Comparison of ENCODE assay signal across 8 cellular contexts in the genomic region with DNA sequence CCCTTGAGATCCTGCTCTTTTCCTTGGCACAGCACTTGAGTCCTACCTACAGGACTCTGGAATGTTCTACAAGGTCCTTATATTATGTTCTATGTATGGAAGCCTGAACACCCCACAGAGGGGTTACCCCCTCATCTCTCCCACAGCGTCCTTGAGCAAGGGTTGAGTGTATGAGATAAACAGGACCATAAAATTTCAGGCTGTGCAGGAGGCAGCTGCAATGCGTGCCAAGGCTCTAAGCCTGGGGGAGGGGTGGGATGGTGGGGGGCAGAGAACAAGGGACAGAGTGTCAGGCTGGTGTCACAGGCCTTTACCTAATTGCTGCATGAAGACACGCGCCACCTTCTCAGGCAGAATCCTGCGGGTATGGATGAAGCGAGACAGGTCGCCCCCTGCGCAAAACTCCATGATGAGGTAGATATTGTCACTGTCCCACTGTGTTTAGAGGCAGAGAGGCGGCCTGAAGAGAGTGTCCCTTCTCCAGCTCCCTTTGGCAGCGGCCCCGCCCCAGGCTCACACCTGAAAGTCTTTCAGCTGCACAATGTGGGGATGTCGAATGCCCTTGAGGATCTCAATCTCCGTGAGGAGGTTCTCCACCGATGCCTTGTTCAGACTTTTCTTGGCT. TPM values are rescaled to one million over a fixed set of nuclear protein-coding genes. Genes with fewer than 3 reads are reported as not detected.
DNase-seq lines count a peak whose midpoint lies in the region; ATAC-seq, FAIRE-seq and TF ChIP-seq lines count a peak whose summit lies in the region.

No MANE protein-coding gene starts in this region.

- no peak for TF ChIP-seq CTCF in ascending aorta (IDR thresholded peaks at IDR 0.05)
- TF ChIP-seq CTCF in HepG2 (CRISPR knock-in tag; IDR thresholded peaks at IDR 0.05), result no peak
- no peak for TF ChIP-seq CTCF in tibial nerve (IDR thresholded peaks at IDR 0.05)

- peaks cover 15 to 23% of the 10 kb centered on the region in 2 donors for H3K36me3 ChIP-seq in ascending aorta
- peaks cover 6 to 17% of the 10 kb centered on the region in 2 experiments; a peak in 4 of 5 replicates for H3K36me3 ChIP-seq in HepG2 (replicated peaks in 1 of 2; ENCODE audit: control insufficient read depth in 1 of 2, insufficient read depth in 2 of 2, low read length in 2 of 2)
- peaks cover 0 to 66% (median 5%) of the 10 kb centered on the region in 3 donors for H3K36me3 ChIP-seq in tibial nerve

- intact Hi-C loops in activated naive CD4-positive, alpha-beta T cell treated with anti-CD3 and anti-CD28 coated beads for 36 hours (cut with micrococcal nuclease), result loop anchor here (2.0 to 10.0 kb wide), 5 partner anchors 61 to 377 kb away; a partner anchor contains a TSS
- intact Hi-C loops in ascending aorta (cut with DNase I), result loop anchor here (2.0 to 5.0 kb wide), 3 partner anchors 31 to 110 kb away; a partner anchor contains a TSS
- intact Hi-C loops in HepG2 (cut with micrococcal nuclease; ENCODE audit: unreplicated experiment), result loop anchor here (2.0 kb wide), 1 partner anchor 15 kb away; no protein-coding TSS in a partner anchor

- TSS peak; percentile 27 for BruUV-seq in HepG2 (replicated peaks; lab: Mats Ljungman, UMichigan)

- 94% methylated on average over 14 of the region's 14 CpGs for WGBS in HepG2 (ENCODE audit: low lambda C conversion rate)
- WGBS in tibial nerve, 2 donors, result 82 to 85% methylated on average over 14 of the region's 14 CpGs

- H3K4me3 ChIP-seq in ascending aorta, result peak overlapping the region; percentile 70 to 95
- peak overlapping the region in 2 of 3 experiments; percentile 80 to 84; a peak in 5 of 6 replicates for H3K4me3 ChIP-seq in HepG2 (replicated peaks in 1 of 3; ENCODE audit: insufficient read depth in 1 of 3, low read depth in 2 of 3, low read length in 3 of 3)
- peak overlapping the region; percentile 90 to 94 (median 91) for H3K4me3 ChIP-seq in tibial nerve

- H3K9me3 ChIP-seq in ascending aorta, result no peaks in the 10 kb centered on the region
- no peaks in the 10 kb centered on the region for H3K9me3 ChIP-seq in HepG2 (ENCODE audit: low read length)
- no peaks in the 10 kb centered on the region for H3K9me3 ChIP-seq in tibial nerve

- no peak for TF ChIP-seq POLR2A in HepG2 (IDR thresholded peaks at IDR 0.05; ENCODE audit: insufficient read depth in 1 of 2, low read depth in 2 of 2, low read length in 2 of 2)
- TF ChIP-seq POLR2A in tibial nerve (IDR thresholded peaks at IDR 0.05), result no peak

- no peak overlapping the region for H3K27ac Mint-ChIP-seq in activated naive CD4-positive, alpha-beta T cell treated with anti-CD3 and anti-CD28 coated beads for 36 hours

- H2AFZ ChIP-seq in HepG2 (ENCODE audit: low read length), result no peak overlapping the region

- no peaks in the 10 kb centered on the region for H4K20me1 ChIP-seq in HepG2 (ENCODE audit: insufficient read depth, low read length)

- ATAC-seq in HepG2, result no peak

- peaks cover 4 to 7% of the 10 kb centered on the region in 2 donors for H3K4me1 ChIP-seq in ascending aorta
- peaks cover 22% of the 10 kb centered on the region for H3K4me1 ChIP-seq in HepG2 (ENCODE audit: insufficient read depth, low read length)
- H3K4me1 ChIP-seq in tibial nerve, result peaks cover 0 to 29% (median 11%) of the 10 kb centered on the region in 4 donors

- POLR2A ChIA-PET in HepG2 (lab: Yijun Ruan, JAX), result interaction anchor here (0.6 to 1.0 kb wide), 5 partner anchors 16 to 60 kb away, joined by 3 to 7 read pairs (median 4); no protein-coding TSS in a partner anchor

- TF ChIP-seq RAD21 in HepG2 (CRISPR knock-in tag; IDR thresholded peaks at IDR 0.05), result no peak

- peaks cover 10% of the 10 kb centered on the region for H3K36me3 Mint-ChIP-seq in activated naive CD4-positive, alpha-beta T cell treated with anti-CD3 and anti-CD28 coated beads for 36 hours (ENCODE audit: low read depth)

- CTCF ChIA-PET in activated naive CD4-positive, alpha-beta T cell treated with anti-CD3 and anti-CD28 coated beads for 36 hours (lab: Charles Lee), result interaction anchor here (0.6 to 1.9 kb wide), 5 partner anchors 9 to 264 kb away, joined by 3 to 13 read pairs (median 7); no protein-coding TSS in a partner anchor
- CTCF ChIA-PET in HepG2 (lab: Yijun Ruan, JAX; ENCODE audit: low intra/inter-chr PET ratio, low total read pairs), result interaction anchor here (1.0 to 1.8 kb wide), 2 partner anchors 71 to 73 kb away, joined by 3 to 6 read pairs; no protein-coding TSS in a partner anchor

- peaks cover 44% of the 10 kb centered on the region for H3K4me1 Mint-ChIP-seq in activated naive CD4-positive, alpha-beta T cell treated with anti-CD3 and anti-CD28 coated beads for 36 hours (ENCODE audit: low read depth)

- H3K27ac ChIP-seq in ascending aorta, result peak overlapping the region in 1 of 2 donors; percentile 75
- no peak overlapping the region for H3K27ac ChIP-seq in HepG2 (ENCODE audit: extremely low read length, insufficient read depth, low read length)
- H3K27ac ChIP-seq in tibial nerve, result peak overlapping the region in 2 of 4 donors; percentile 92 to 94

- in situ Hi-C loops in HepG2 (cut with HindIII; ENCODE audit: extremely low pct_ligation_motif_present, low pct_unique_long_range_greater_than_20kb), result no loop called here

- FAIRE-seq in HepG2 (lab: Jason Lieb, UNC), result no peak

- no peaks in the 10 kb centered on the region for H3K27me3 ChIP-seq in ascending aorta
- H3K27me3 ChIP-seq in HepG2 (ENCODE audit: control insufficient read depth in 1 of 2, insufficient read depth in 2 of 2, low read length in 2 of 2), result no peaks in the 10 kb centered on the region
- H3K27me3 ChIP-seq in tibial nerve, result no peaks in the 10 kb centered on the region

- no peaks in the 10 kb centered on the region for H3K79me2 ChIP-seq in HepG2 (ENCODE audit: insufficient read depth, low read length)

- H3K9me3 Mint-ChIP-seq in activated naive CD4-positive, alpha-beta T cell treated with anti-CD3 and anti-CD28 coated beads for 36 hours, result no peaks in the 10 kb centered on the region

- no peaks in the 10 kb centered on the region for H3K27me3 Mint-ChIP-seq in activated naive CD4-positive, alpha-beta T cell treated with anti-CD3 and anti-CD28 coated beads for 36 hours (ENCODE audit: low read depth)

- TF ChIP-seq EP300 in HepG2 (IDR thresholded peaks at IDR 0.05; ENCODE audit: low read depth in 2 of 2, low read length in 2 of 2), result no peak
- TF ChIP-seq EP300 in HepG2 (CRISPR knock-in tag; IDR thresholded peaks at IDR 0.05; ENCODE audit: borderline replicate concordance), result no peak
- TF ChIP-seq EP300 in tibial nerve (IDR thresholded peaks at IDR 0.05), result no peak

- peak overlapping the region; percentile 86 for H3K4me3 Mint-ChIP-seq in activated naive CD4-positive, alpha-beta T cell treated with anti-CD3 and anti-CD28 coated beads for 36 hours

- peak overlapping the region; percentile 71; the same call in 1 of the 2 replicates for H3K9ac ChIP-seq in HepG2 (ENCODE audit: insufficient read depth, low read depth, low read length)

- H3K4me2 ChIP-seq in HepG2 (ENCODE audit: low read depth, low read length), result peak overlapping the region; percentile 89

- no peak for DNase-seq in activated naive CD4-positive, alpha-beta T cell treated with anti-CD3 and anti-CD28 coated beads for 36 hours
- DNase-seq in activated naive CD4-positive, alpha-beta T cell treated with Interleukin-2 at 50 U/mL for 16 hours, result no peak
- DNase-seq in ascending aorta (ENCODE audit: low spot score in 2 of 2) (no peak), HepG2 (ENCODE audit: low spot score) (no peak), tibial nerve (ENCODE audit: low spot score in 2 of 2) (no peak), NCI-H345 treated with DMSO at 0.1 percent for 48 hours (lab: John Stamatoyannopoulos, UW; ENCODE audit: unreplicated experiment) (no peak), NAMALWA (ENCODE audit: low spot score) (no peak), AG08396 (ENCODE audit: low spot score) (no peak)

RNA-seq across cellular contexts. Expression of a gene that starts 1.1 kb away (rescaled TPM):
- 10 to 100 TPM; 58.9 to 69.2 TPM for total RNA-seq in activated naive CD4-positive, alpha-beta T cell treated with anti-CD3 and anti-CD28 coated beads for 36 hours
- total RNA-seq in ascending aorta (54.0 TPM), HepG2 (2016; rRNA removed; fragmentation: Illumina TruSeq; extraction: Trizol) (8.2 and 15.2 TPM in 2 replicates), tibial nerve (10 to 100 TPM; 42.6 to 86.7 (median 48.9) TPM)
- total RNA-seq in HepG2 (2016; cell fraction: cytosol; rRNA removed; fragmentation: Illumina TruSeq; extraction: Trizol; ENCODE audit: low read depth), result 7.6 and 8.1 TPM in 2 replicates
- 8.9 and 14.6 TPM in 2 replicates for total RNA-seq in HepG2 (2016; cell fraction: insoluble cytoplasmic fraction; rRNA removed; fragmentation: Illumina TruSeq; extraction: Trizol)
- total RNA-seq in HepG2 (2016; cell fraction: membrane; rRNA removed; fragmentation: Illumina TruSeq; extraction: Trizol), result 17.8 and 17.9 TPM in 2 replicates
- 13.8 and 17.0 TPM in 2 replicates for total RNA-seq in HepG2 (2016; cell fraction: nucleus; rRNA removed; fragmentation: Illumina TruSeq; extraction: Trizol)
- 23.7 and 25.1 TPM in 2 replicates for polyA plus RNA-seq in HepG2 (2011; rRNA removed)
- 10.1 and 12.4 TPM in 2 replicates for polyA plus RNA-seq in HepG2 (2011; cell fraction: cytosol; rRNA removed)
- 149 and 163 TPM in 2 replicates for polyA plus RNA-seq in HepG2 (2011; cell fraction: nucleus; rRNA removed)
- polyA plus RNA-seq in HepG2 (2012), result 11.8 and 16.1 TPM in 2 replicates
- 9.7 and 10.4 TPM in 2 replicates for polyA plus RNA-seq in HepG2 (2016; cell fraction: cytosol; fragmentation: Illumina TruSeq; extraction: Trizol; ENCODE audit: low read depth)
- 7.6 and 10.2 TPM in 2 replicates for polyA plus RNA-seq in HepG2 (2016; cell fraction: insoluble cytoplasmic fraction; fragmentation: Illumina TruSeq; extraction: Trizol; ENCODE audit: low read depth)
- polyA plus RNA-seq in HepG2 (2016; cell fraction: membrane; fragmentation: Illumina TruSeq; extraction: Trizol; ENCODE audit: low read depth), result 15.2 and 26.1 TPM in 2 replicates
- 43.8 and 44.9 TPM in 2 replicates for polyA plus RNA-seq in HepG2 (2016; cell fraction: nucleus; fragmentation: Illumina TruSeq; extraction: Trizol; ENCODE audit: insufficient read depth, low read depth)
- polyA minus RNA-seq in HepG2 (2011; rRNA and poly(A)+ RNA removed; ENCODE audit: low replicate concordance), result 13.8 and 70.3 TPM in 2 replicates
- polyA minus RNA-seq in HepG2 (2011; cell fraction: cytosol; rRNA and poly(A)+ RNA removed), result 4.8 and 5.1 TPM in 2 replicates
- polyA minus RNA-seq in HepG2 (2011; cell fraction: nucleus; rRNA and poly(A)+ RNA removed), result 11.6 and 13.2 TPM in 2 replicates

RNA-seq across cellular contexts. Expression of a gene that starts 15.4 kb away (rescaled TPM):
- total RNA-seq in activated naive CD4-positive, alpha-beta T cell treated with anti-CD3 and anti-CD28 coated beads for 36 hours, result not detected
- total RNA-seq in ascending aorta (not detected), HepG2 (2016; rRNA removed; fragmentation: Illumina TruSeq; extraction: Trizol) (not detected in 2 replicates), tibial nerve (not detected)
- not detected in 2 replicates for total RNA-seq in HepG2 (2016; cell fraction: cytosol; rRNA removed; fragmentation: Illumina TruSeq; extraction: Trizol; ENCODE audit: low read depth)
- not detected in 2 replicates for total RNA-seq in HepG2 (2016; cell fraction: insoluble cytoplasmic fraction; rRNA removed; fragmentation: Illumina TruSeq; extraction: Trizol)
- not detected in 2 replicates for total RNA-seq in HepG2 (2016; cell fraction: membrane; rRNA removed; fragmentation: Illumina TruSeq; extraction: Trizol)
- total RNA-seq in HepG2 (2016; cell fraction: nucleus; rRNA removed; fragmentation: Illumina TruSeq; extraction: Trizol), result not detected in 2 replicates
- polyA plus RNA-seq in HepG2 (2011; rRNA removed), result not detected in 2 replicates
- not detected in 2 replicates for polyA plus RNA-seq in HepG2 (2011; cell fraction: cytosol; rRNA removed)
- 0.05 TPM in 1 of 2 replicates, not detected in the other for polyA plus RNA-seq in HepG2 (2011; cell fraction: nucleus; rRNA removed)
- not detected in 2 replicates for polyA plus RNA-seq in HepG2 (2012)
- not detected in 2 replicates for polyA plus RNA-seq in HepG2 (2016; cell fraction: cytosol; fragmentation: Illumina TruSeq; extraction: Trizol; ENCODE audit: low read depth)
- polyA plus RNA-seq in HepG2 (2016; cell fraction: insoluble cytoplasmic fraction; fragmentation: Illumina TruSeq; extraction: Trizol; ENCODE audit: low read depth), result not detected in 2 replicates
- not detected in 2 replicates for polyA plus RNA-seq in HepG2 (2016; cell fraction: membrane; fragmentation: Illumina TruSeq; extraction: Trizol; ENCODE audit: low read depth)
- not detected in 2 replicates for polyA plus RNA-seq in HepG2 (2016; cell fraction: nucleus; fragmentation: Illumina TruSeq; extraction: Trizol; ENCODE audit: insufficient read depth, low read depth)
- polyA minus RNA-seq in HepG2 (2011; rRNA and poly(A)+ RNA removed; ENCODE audit: low replicate concordance), result not detected in 2 replicates
- not detected in 2 replicates for polyA minus RNA-seq in HepG2 (2011; cell fraction: cytosol; rRNA and poly(A)+ RNA removed)
- polyA minus RNA-seq in HepG2 (2011; cell fraction: nucleus; rRNA and poly(A)+ RNA removed), result not detected in 2 replicates

RNA-seq across cellular contexts. Expression of a gene that starts 29.2 kb away (rescaled TPM):
- not detected for total RNA-seq in activated naive CD4-positive, alpha-beta T cell treated with anti-CD3 and anti-CD28 coated beads for 36 hours
- total RNA-seq in ascending aorta (not detected), HepG2 (2016; rRNA removed; fragmentation: Illumina TruSeq; extraction: Trizol) (not detected in 2 replicates), tibial nerve (under 1 TPM in 1 of 4 donors, not detected in 3; 0.42 TPM)
- total RNA-seq in HepG2 (2016; cell fraction: cytosol; rRNA removed; fragmentation: Illumina TruSeq; extraction: Trizol; ENCODE audit: low read depth), result not detected in 2 replicates
- total RNA-seq in HepG2 (2016; cell fraction: insoluble cytoplasmic fraction; rRNA removed; fragmentation: Illumina TruSeq; extraction: Trizol), result not detected in 2 replicates
- not detected in 2 replicates for total RNA-seq in HepG2 (2016; cell fraction: membrane; rRNA removed; fragmentation: Illumina TruSeq; extraction: Trizol)
- not detected in 2 replicates for total RNA-seq in HepG2 (2016; cell fraction: nucleus; rRNA removed; fragmentation: Illumina TruSeq; extraction: Trizol)
- polyA plus RNA-seq in HepG2 (2011; rRNA removed), result not detected in 2 replicates
- not detected in 2 replicates for polyA plus RNA-seq in HepG2 (2011; cell fraction: cytosol; rRNA removed)
- 0.17 and 0.26 TPM in 2 replicates for polyA plus RNA-seq in HepG2 (2011; cell fraction: nucleus; rRNA removed)
- not detected in 2 replicates for polyA plus RNA-seq in HepG2 (2012)
- not detected in 2 replicates for polyA plus RNA-seq in HepG2 (2016; cell fraction: cytosol; fragmentation: Illumina TruSeq; extraction: Trizol; ENCODE audit: low read depth)
- polyA plus RNA-seq in HepG2 (2016; cell fraction: insoluble cytoplasmic fraction; fragmentation: Illumina TruSeq; extraction: Trizol; ENCODE audit: low read depth), result not detected in 2 replicates
- polyA plus RNA-seq in HepG2 (2016; cell fraction: membrane; fragmentation: Illumina TruSeq; extraction: Trizol; ENCODE audit: low read depth), result not detected in 2 replicates
- not detected in 2 replicates for polyA plus RNA-seq in HepG2 (2016; cell fraction: nucleus; fragmentation: Illumina TruSeq; extraction: Trizol; ENCODE audit: insufficient read depth, low read depth)
- polyA minus RNA-seq in HepG2 (2011; rRNA and poly(A)+ RNA removed; ENCODE audit: low replicate concordance), result 0.07 TPM in 1 of 2 replicates, not detected in the other
- not detected in 2 replicates for polyA minus RNA-seq in HepG2 (2011; cell fraction: cytosol; rRNA and poly(A)+ RNA removed)
- not detected in 2 replicates for polyA minus RNA-seq in HepG2 (2011; cell fraction: nucleus; rRNA and poly(A)+ RNA removed)

RNA-seq across cellular contexts. Expression of a gene that starts 31.3 kb away (rescaled TPM):
- total RNA-seq in activated naive CD4-positive, alpha-beta T cell treated with anti-CD3 and anti-CD28 coated beads for 36 hours, result 10 to 100 TPM; 60.6 TPM
- total RNA-seq in ascending aorta (90.8 TPM), HepG2 (2016; rRNA removed; fragmentation: Illumina TruSeq; extraction: Trizol) (23.6 and 34.8 TPM in 2 replicates), tibial nerve (10 to 100 TPM; 47.6 to 72.0 (median 65.7) TPM)
- total RNA-seq in HepG2 (2016; cell fraction: cytosol; rRNA removed; fragmentation: Illumina TruSeq; extraction: Trizol; ENCODE audit: low read depth), result 9.6 and 11.5 TPM in 2 replicates
- 21.6 and 36.5 TPM in 2 replicates for total RNA-seq in HepG2 (2016; cell fraction: insoluble cytoplasmic fraction; rRNA removed; fragmentation: Illumina TruSeq; extraction: Trizol)
- 19.1 and 19.4 TPM in 2 replicates for total RNA-seq in HepG2 (2016; cell fraction: membrane; rRNA removed; fragmentation: Illumina TruSeq; extraction: Trizol)
- 34.8 and 43.1 TPM in 2 replicates for total RNA-seq in HepG2 (2016; cell fraction: nucleus; rRNA removed; fragmentation: Illumina TruSeq; extraction: Trizol)
- polyA plus RNA-seq in HepG2 (2011; rRNA removed), result 121 and 137 TPM in 2 replicates
- polyA plus RNA-seq in HepG2 (2011; cell fraction: cytosol; rRNA removed), result 79.1 and 105 TPM in 2 replicates
- polyA plus RNA-seq in HepG2 (2011; cell fraction: nucleus; rRNA removed), result 60.5 and 61.0 TPM in 2 replicates
- 46.1 and 60.6 TPM in 2 replicates for polyA plus RNA-seq in HepG2 (2012)
- polyA plus RNA-seq in HepG2 (2016; cell fraction: cytosol; fragmentation: Illumina TruSeq; extraction: Trizol; ENCODE audit: low read depth), result 13.9 and 15.3 TPM in 2 replicates
- 40.8 and 49.5 TPM in 2 replicates for polyA plus RNA-seq in HepG2 (2016; cell fraction: insoluble cytoplasmic fraction; fragmentation: Illumina TruSeq; extraction: Trizol; ENCODE audit: low read depth)
- polyA plus RNA-seq in HepG2 (2016; cell fraction: membrane; fragmentation: Illumina TruSeq; extraction: Trizol; ENCODE audit: low read depth), result 19.7 and 19.9 TPM in 2 replicates
- 82.6 and 86.5 TPM in 2 replicates for polyA plus RNA-seq in HepG2 (2016; cell fraction: nucleus; fragmentation: Illumina TruSeq; extraction: Trizol; ENCODE audit: insufficient read depth, low read depth)
- polyA minus RNA-seq in HepG2 (2011; rRNA and poly(A)+ RNA removed; ENCODE audit: low replicate concordance), result 153 and 215 TPM in 2 replicates
- polyA minus RNA-seq in HepG2 (2011; cell fraction: cytosol; rRNA and poly(A)+ RNA removed), result 43.0 and 53.0 TPM in 2 replicates
- polyA minus RNA-seq in HepG2 (2011; cell fraction: nucleus; rRNA and poly(A)+ RNA removed), result 19.7 and 32.7 TPM in 2 replicates

RNA-seq across cellular contexts. Expression of a gene that starts 48.0 kb away (rescaled TPM):
- total RNA-seq in activated naive CD4-positive, alpha-beta T cell treated with anti-CD3 and anti-CD28 coated beads for 36 hours, result 10 to 100 TPM; 55.2 to 56.1 TPM
- 118 TPM for total RNA-seq in ascending aorta
- 36.9 and 49.7 TPM in 2 replicates for total RNA-seq in HepG2 (2016; rRNA removed; fragmentation: Illumina TruSeq; extraction: Trizol)
- 14.9 and 19.2 TPM in 2 replicates for total RNA-seq in HepG2 (2016; cell fraction: cytosol; rRNA removed; fragmentation: Illumina TruSeq; extraction: Trizol; ENCODE audit: low read depth)
- total RNA-seq in HepG2 (2016; cell fraction: insoluble cytoplasmic fraction; rRNA removed; fragmentation: Illumina TruSeq; extraction: Trizol), result 41.4 and 51.3 TPM in 2 replicates
- 19.0 and 24.4 TPM in 2 replicates for total RNA-seq in HepG2 (2016; cell fraction: membrane; rRNA removed; fragmentation: Illumina TruSeq; extraction: Trizol)
- 19.5 and 27.2 TPM in 2 replicates for total RNA-seq in HepG2 (2016; cell fraction: nucleus; rRNA removed; fragmentation: Illumina TruSeq; extraction: Trizol)
- 63.5 and 66.7 TPM in 2 replicates for polyA plus RNA-seq in HepG2 (2011; rRNA removed)
- polyA plus RNA-seq in HepG2 (2011; cell fraction: cytosol; rRNA removed), result 68.2 and 75.7 TPM in 2 replicates
- polyA plus RNA-seq in HepG2 (2011; cell fraction: nucleus; rRNA removed), result 79.4 and 82.3 TPM in 2 replicates
- polyA plus RNA-seq in HepG2 (2012), result 35.5 and 45.4 TPM in 2 replicates
- polyA plus RNA-seq in HepG2 (2016; cell fraction: cytosol; fragmentation: Illumina TruSeq; extraction: Trizol; ENCODE audit: low read depth), result 11.8 and 13.8 TPM in 2 replicates
- 52.7 and 54.7 TPM in 2 replicates for polyA plus RNA-seq in HepG2 (2016; cell fraction: insoluble cytoplasmic fraction; fragmentation: Illumina TruSeq; extraction: Trizol; ENCODE audit: low read depth)
- 18.4 and 18.9 TPM in 2 replicates for polyA plus RNA-seq in HepG2 (2016; cell fraction: membrane; fragmentation: Illumina TruSeq; extraction: Trizol; ENCODE audit: low read depth)
- polyA plus RNA-seq in HepG2 (2016; cell fraction: nucleus; fragmentation: Illumina TruSeq; extraction: Trizol; ENCODE audit: insufficient read depth, low read depth), result 25.9 and 30.1 TPM in 2 replicates
- 129 and 146 TPM in 2 replicates for polyA minus RNA-seq in HepG2 (2011; rRNA and poly(A)+ RNA removed; ENCODE audit: low replicate concordance)
- polyA minus RNA-seq in HepG2 (2011; cell fraction: cytosol; rRNA and poly(A)+ RNA removed), result 28.5 and 36.3 TPM in 2 replicates
- polyA minus RNA-seq in HepG2 (2011; cell fraction: nucleus; rRNA and poly(A)+ RNA removed), result 54.8 and 73.8 TPM in 2 replicates
- total RNA-seq in tibial nerve, result 10 to 100 TPM; 42.4 to 79.3 (median 60.8) TPM
